8 cellular contexts compared by ENCODE assay signal in genomic region chr15:101277943-101278564, GRCh38. TPM values are rescaled to one million over a fixed set of nuclear protein-coding genes. Genes with fewer than 3 reads are reported as not detected.
A peak's percentile ranks its signal among the peaks of the same experiment; 100 is the strongest.
DNase-seq lines count a peak whose midpoint lies in the region; ATAC-seq and TF ChIP-seq lines count a peak whose summit lies in the region.

No MANE protein-coding gene starts in this region.

- TF ChIP-seq RAD21 in liver (IDR thresholded peaks at IDR 0.05), result no peak

- no peak overlapping the region for H3K9ac ChIP-seq in liver (ENCODE audit: low read depth in 1 of 2, low read length in 2 of 2)

- no peak overlapping the region for H3K27ac Mint-ChIP-seq in activated naive CD4-positive, alpha-beta T cell treated with anti-CD3 and anti-CD28 coated beads for 36 hours
- peak overlapping the region; percentile 72 for H3K27ac Mint-ChIP-seq in activated naive CD8-positive, alpha-beta T cell treated with anti-CD3 and anti-CD28 coated beads for 36 hours

- WGBS in liver, result 84% methylated on average over 12 of the region's 12 CpGs

- H3K4me1 ChIP-seq in liver (ENCODE audit: control insufficient read depth in 4 of 4, insufficient read depth in 4 of 4, low read length in 3 of 4) (peaks cover 2 to 28% (median 14%) of the 10 kb centered on the region in 4 donors), tibial artery (peaks cover 0 to 23% (median 18%) of the 10 kb centered on the region in 4 donors)

- H3K27ac ChIP-seq in liver (ENCODE audit: low read depth in 1 of 2, low read length in 2 of 2), result peak overlapping the region; percentile 41 to 86
- H3K27ac ChIP-seq in tibial artery, result peak overlapping the region; percentile 84 to 92

- H3K4me3 Mint-ChIP-seq in activated naive CD4-positive, alpha-beta T cell treated with anti-CD3 and anti-CD28 coated beads for 36 hours, result peak overlapping the region; percentile 74
- peak overlapping the region; percentile 80 for H3K4me3 Mint-ChIP-seq in activated naive CD8-positive, alpha-beta T cell treated with anti-CD3 and anti-CD28 coated beads for 36 hours

- no peak for TF ChIP-seq CTCF in liver (IDR thresholded peaks at IDR 0.05; ENCODE audit: low read depth, low read length, missing input control)
- no peak for TF ChIP-seq CTCF in tibial artery (IDR thresholded peaks at IDR 0.05)

- ATAC-seq in GM21447 (IDR thresholded peaks at IDR 0.05; ENCODE audit: unreplicated experiment), result no peak

- no peak for DNase-seq in activated naive CD4-positive, alpha-beta T cell treated with anti-CD3 and anti-CD28 coated beads for 36 hours
- no peak for DNase-seq in activated naive CD4-positive, alpha-beta T cell (lab: John Stamatoyannopoulos, UW)
- no peak for DNase-seq in activated naive CD8-positive, alpha-beta T cell treated with anti-CD3 and anti-CD28 coated beads for 36 hours
- DNase-seq in tibial artery, result no peak
- DNase-seq in MV-4-11 (lab: John Stamatoyannopoulos, UW), result no peak
- DNase-seq in mesenteric fat pad (ENCODE audit: low spot score), result no peak

- H3K27me3 Mint-ChIP-seq in activated naive CD4-positive, alpha-beta T cell treated with anti-CD3 and anti-CD28 coated beads for 36 hours (ENCODE audit: low read depth), result no peaks in the 10 kb centered on the region
- no peaks in the 10 kb centered on the region for H3K27me3 Mint-ChIP-seq in activated naive CD8-positive, alpha-beta T cell treated with anti-CD3 and anti-CD28 coated beads for 36 hours

- H3K9me3 Mint-ChIP-seq in activated naive CD4-positive, alpha-beta T cell treated with anti-CD3 and anti-CD28 coated beads for 36 hours, result no peaks in the 10 kb centered on the region
- no peaks in the 10 kb centered on the region for H3K9me3 Mint-ChIP-seq in activated naive CD8-positive, alpha-beta T cell treated with anti-CD3 and anti-CD28 coated beads for 36 hours

- peaks cover 21% of the 10 kb centered on the region for H3K4me1 Mint-ChIP-seq in activated naive CD4-positive, alpha-beta T cell treated with anti-CD3 and anti-CD28 coated beads for 36 hours (ENCODE audit: low read depth)
- H3K4me1 Mint-ChIP-seq in activated naive CD8-positive, alpha-beta T cell treated with anti-CD3 and anti-CD28 coated beads for 36 hours, result peaks cover 24% of the 10 kb centered on the region

- H3K36me3 Mint-ChIP-seq in activated naive CD4-positive, alpha-beta T cell treated with anti-CD3 and anti-CD28 coated beads for 36 hours (ENCODE audit: low read depth), result peaks cover 27% of the 10 kb centered on the region
- H3K36me3 Mint-ChIP-seq in activated naive CD8-positive, alpha-beta T cell treated with anti-CD3 and anti-CD28 coated beads for 36 hours, result peaks cover 38% of the 10 kb centered on the region

- H3K27me3 ChIP-seq in liver (ENCODE audit: control insufficient read depth in 4 of 4, insufficient read depth in 4 of 4, low read length in 3 of 4) (no peaks in the 10 kb centered on the region), tibial artery (no peaks in the 10 kb centered on the region)

- H3K4me3 ChIP-seq in liver (ENCODE audit: low read depth in 1 of 3, low read length in 3 of 3) (peak overlapping the region in 2 of 3 donors; percentile 60 to 86), tibial artery (peak overlapping the region; percentile 84 to 97)

- CTCF ChIA-PET in activated naive CD4-positive, alpha-beta T cell treated with anti-CD3 and anti-CD28 coated beads for 36 hours (lab: Charles Lee), result interaction anchor here (0.7 to 0.8 kb wide), 2 partner anchors 10 to 11 kb away, joined by 3 to 4 read pairs; no protein-coding TSS in a partner anchor

- intact Hi-C loops in activated naive CD4-positive, alpha-beta T cell treated with anti-CD3 and anti-CD28 coated beads for 36 hours (cut with micrococcal nuclease), result loop anchor here (1.0 to 5.0 kb wide), 3 partner anchors 17 to 374 kb away; partner anchors contain the start of genes SNRPA1 and TM2D3
- intact Hi-C loops in tibial artery (cut with DNase I; ENCODE audit: low total_unique reads), result loop anchor here (2.0 kb wide), 1 partner anchor 17 kb away; the partner anchor contains the start of gene SNRPA1

- H3K36me3 ChIP-seq in liver (ENCODE audit: control insufficient read depth in 4 of 4, insufficient read depth in 3 of 4, low read depth in 1 of 4, low read length in 3 of 4), result peaks cover 8 to 42% (median 34%) of the 10 kb centered on the region in 4 donors
- peaks cover 40 to 53% (median 49%) of the 10 kb centered on the region in 3 donors for H3K36me3 ChIP-seq in tibial artery

- no peaks in the 10 kb centered on the region for H3K9me3 ChIP-seq in liver (ENCODE audit: control insufficient read depth in 4 of 4, low read length in 3 of 4)
- no peaks in the 10 kb centered on the region for H3K9me3 ChIP-seq in tibial artery

TF ChIP-seq in liver, 16 proteins besides CTCF, POLR2A, EP300 and RAD21:
- no peak for TF ChIP-seq HNF4G (IDR thresholded peaks at IDR 0.05)
TF ChIP-seq in liver: peak in this region for 0.

RNA-seq across cellular contexts. Expression of gene SELENOS, which starts 0.8 kb away (rescaled TPM):
- 10 to 100 TPM; 13.1 to 15.3 TPM for total RNA-seq in activated naive CD4-positive, alpha-beta T cell treated with anti-CD3 and anti-CD28 coated beads for 36 hours
- 10 to 100 TPM; 27.3 to 29.4 TPM for total RNA-seq in activated naive CD8-positive, alpha-beta T cell treated with anti-CD3 and anti-CD28 coated beads for 36 hours
- total RNA-seq in liver (10 to 100 TPM; 25.8 to 66.4 TPM), mesenteric fat pad (87.2 TPM)
- 10 to 100 TPM; 65.2 to 71.1 TPM for polyA plus RNA-seq in liver

RNA-seq across cellular contexts. Expression of gene SNRPA1, which starts 17.0 kb away (rescaled TPM):
- total RNA-seq in activated naive CD4-positive, alpha-beta T cell treated with anti-CD3 and anti-CD28 coated beads for 36 hours, result 100 to 1,000 TPM; 205 to 212 TPM
- total RNA-seq in activated naive CD8-positive, alpha-beta T cell treated with anti-CD3 and anti-CD28 coated beads for 36 hours, result 100 to 1,000 TPM; 219 to 223 TPM
- 10 to 100 TPM; 12.7 to 15.0 TPM for total RNA-seq in liver
- 10 to 100 TPM; 21.0 to 31.7 TPM for polyA plus RNA-seq in liver
- total RNA-seq in mesenteric fat pad, result 40.8 TPM

RNA-seq across cellular contexts. Expression of gene CHSY1, which starts 26.2 kb away (rescaled TPM):
- 10 to 100 TPM; 19.5 to 21.8 TPM for total RNA-seq in activated naive CD4-positive, alpha-beta T cell treated with anti-CD3 and anti-CD28 coated beads for 36 hours
- total RNA-seq in activated naive CD8-positive, alpha-beta T cell treated with anti-CD3 and anti-CD28 coated beads for 36 hours, result 10 to 100 TPM; 35.5 to 37.0 TPM
- total RNA-seq in liver, result 10 to 100 TPM in 1 of 2 donors, 1 to 10 TPM in 1; 9.5 to 12.3 TPM
- 1 to 10 TPM; 1.4 to 3.7 TPM for polyA plus RNA-seq in liver
- total RNA-seq in mesenteric fat pad, result 53.5 TPM
